17 cellular contexts compared by ENCODE assay signal in the genomic region with DNA sequence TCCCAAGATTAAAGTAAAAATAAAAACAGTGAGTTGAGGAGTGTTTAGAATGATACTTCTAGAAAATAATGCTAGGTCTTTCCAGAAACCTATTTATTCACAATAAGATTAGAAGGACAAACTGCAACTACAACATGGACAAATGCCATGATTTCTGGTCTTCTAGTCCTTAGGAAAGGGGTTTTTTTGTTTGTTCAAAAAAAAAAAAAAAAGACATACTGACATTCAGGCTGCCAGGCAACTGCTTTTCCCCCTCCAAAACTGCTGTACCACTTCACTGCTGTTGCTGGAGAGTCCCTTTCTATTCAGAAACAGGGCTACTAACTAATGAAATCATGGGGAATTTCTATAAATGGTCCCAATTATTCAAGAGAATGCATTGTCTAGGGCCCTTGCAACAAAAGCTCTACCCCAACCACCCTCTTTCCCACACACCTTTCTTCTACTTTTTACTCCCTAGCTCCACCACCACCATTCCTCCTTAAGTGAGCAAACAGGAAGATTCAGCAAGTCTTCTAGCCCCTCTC. TPM values are rescaled to one million over a fixed set of nuclear protein-coding genes. Genes with fewer than 3 reads are reported as not detected.
DNase-seq lines count a peak whose midpoint lies in the region; TF ChIP-seq lines count a peak whose summit lies in the region.
"Had no signal": no experiment of that assay in that cellular context is flagged by ENCODE, and none has a peak within 500 bp of the region (broad histone marks: within the 10 kb centered on the region; RNA-seq: fewer than 3 reads in every experiment).

No MANE protein-coding gene starts in this region.

- no peak overlapping the region for H3K4me2 ChIP-seq in neuronal stem cell (ENCODE audit: insufficient read depth, low read length, poor library complexity, severe bottlenecking)
- H3K4me2 ChIP-seq: KMS-11 had no signal

- no peak overlapping the region for H2AFZ ChIP-seq in neuronal stem cell (ENCODE audit: low read length)

- H3K27ac ChIP-seq in HUES64 (ENCODE audit: low read depth, low read length) (peak overlapping the region; percentile 53), endodermal cell (ENCODE audit: low read depth, low read length) (peak overlapping the region; percentile 82), neuronal stem cell (replicated peaks; ENCODE audit: low read length) (peak overlapping the region; percentile 54), colonic mucosa (no peak overlapping the region), A673 (ENCODE audit: low read depth, low read length, poor library complexity, severe bottlenecking) (no peak overlapping the region)
- H3K27ac ChIP-seq: ascending aorta, KMS-11, left ventricle myocardium inferior had no signal

- H3K4me3 Mint-ChIP-seq in endodermal cell = no peak overlapping the region
- H3K4me3 Mint-ChIP-seq: activated naive CD4-positive, alpha-beta T cell treated with anti-CD3 and anti-CD28 coated beads, Interleukin-2, amount 50 U/mL, for 24 hours; effector memory CD8-positive, alpha-beta T cell had no signal

- H3K23ac ChIP-seq in neuronal stem cell (ENCODE audit: low read depth, low read length, poor library complexity) = no peak overlapping the region

- H2BK5ac ChIP-seq in neuronal stem cell (ENCODE audit: low read length) = no peak overlapping the region

- H3K27me3 ChIP-seq in HUES64 (ENCODE audit: insufficient read depth, low read length) = no peaks in the 10 kb centered on the region
- no peaks in the 10 kb centered on the region for H3K27me3 ChIP-seq in endodermal cell (ENCODE audit: control insufficient read depth, insufficient read depth, low read length, poor library complexity, severe bottlenecking)
- no peaks in the 10 kb centered on the region for H3K27me3 ChIP-seq in neuronal stem cell (ENCODE audit: control insufficient read depth in 3 of 3, insufficient read depth in 3 of 3, low read depth in 1 of 3, low read length in 3 of 3)
- H3K27me3 ChIP-seq in colonic mucosa = no peaks in the 10 kb centered on the region
- H3K27me3 ChIP-seq in A673 (replicated peaks; ENCODE audit: insufficient read depth, low read depth, low read length, poor library complexity) = peaks cover 5% of the 10 kb centered on the region
- H3K27me3 ChIP-seq: ascending aorta, BE2C had no signal

- H2BK12ac ChIP-seq in neuronal stem cell (ENCODE audit: low read length) = no peak overlapping the region

- peak overlapping the region; percentile 88 for H3K27ac Mint-ChIP-seq in endodermal cell
- H3K27ac Mint-ChIP-seq: activated naive CD4-positive, alpha-beta T cell treated with anti-CD3 and anti-CD28 coated beads, Interleukin-2, amount 50 U/mL, for 24 hours; effector memory CD8-positive, alpha-beta T cell had no signal

- no peaks in the 10 kb centered on the region for H3K9me3 ChIP-seq in HUES64 (ENCODE audit: insufficient read depth, low read depth, low read length)
- no peaks in the 10 kb centered on the region for H3K9me3 ChIP-seq in endodermal cell (ENCODE audit: control insufficient read depth, low read length)
- H3K9me3 ChIP-seq in neuronal stem cell (replicated peaks in 1 of 2; ENCODE audit: control insufficient read depth in 2 of 2, insufficient read depth in 1 of 2, low read depth in 1 of 2, low read length in 2 of 2) = peaks cover 0 to 9% of the 10 kb centered on the region in 2 donors
- no peaks in the 10 kb centered on the region for H3K9me3 ChIP-seq in colonic mucosa
- H3K9me3 ChIP-seq in A673 (ENCODE audit: low read depth, low read length, poor library complexity, severe bottlenecking) = no peaks in the 10 kb centered on the region
- H3K9me3 ChIP-seq: ascending aorta, BE2C, left ventricle myocardium inferior had no signal

- H3K36me3 ChIP-seq in HUES64 (ENCODE audit: insufficient read depth, low read length) (no peaks in the 10 kb centered on the region), endodermal cell (ENCODE audit: control insufficient read depth, insufficient read depth, low read length) (peaks cover 23% of the 10 kb centered on the region), neuronal stem cell (replicated peaks in 1 of 2; ENCODE audit: control insufficient read depth in 2 of 2, insufficient read depth in 2 of 2, low read length in 2 of 2) (peaks cover 4 to 16% of the 10 kb centered on the region in 2 donors), colonic mucosa (no peaks in the 10 kb centered on the region), A673 (ENCODE audit: insufficient read depth, low read length, poor library complexity, severe bottlenecking) (no peaks in the 10 kb centered on the region)
- H3K36me3 ChIP-seq: ascending aorta, BE2C, left ventricle myocardium inferior had no signal

- no peak overlapping the region for H4K91ac ChIP-seq in neuronal stem cell (ENCODE audit: low read depth, low read length, poor library complexity)

- H3K36me3 Mint-ChIP-seq in endodermal cell (ENCODE audit: low read depth) = peaks cover 10% of the 10 kb centered on the region

- H3K4me1 Mint-ChIP-seq in endodermal cell = peaks cover 77% of the 10 kb centered on the region
- H3K4me1 Mint-ChIP-seq: activated naive CD4-positive, alpha-beta T cell treated with anti-CD3 and anti-CD28 coated beads, Interleukin-2, amount 50 U/mL, for 24 hours had no signal

- H3K9ac ChIP-seq in HUES64 (ENCODE audit: low read depth, low read length) (no peak overlapping the region), endodermal cell (ENCODE audit: extremely low read depth, low read length, poor library complexity, severe bottlenecking) (no peak overlapping the region), neuronal stem cell (ENCODE audit: low read depth, low read length, poor library complexity) (no peak overlapping the region), colonic mucosa (ENCODE audit: low read depth in 2 of 2, low read length in 2 of 2) (no peak overlapping the region)
- H3K9ac ChIP-seq: KMS-11 had no signal

- no peak overlapping the region for H4K8ac ChIP-seq in neuronal stem cell (ENCODE audit: low read depth, low read length)

- H3K4me1 ChIP-seq in HUES64 (ENCODE audit: insufficient read depth, low read length) (peaks cover 76% of the 10 kb centered on the region), endodermal cell (ENCODE audit: control insufficient read depth, insufficient read depth, low read length) (peaks cover 42% of the 10 kb centered on the region), neuronal stem cell (ENCODE audit: control insufficient read depth in 2 of 2, insufficient read depth in 1 of 2, low read depth in 1 of 2, low read length in 2 of 2) (peaks cover 25 to 47% of the 10 kb centered on the region in 2 donors), colonic mucosa (no peaks in the 10 kb centered on the region), A673 (ENCODE audit: insufficient read depth, low read length, poor library complexity, severe bottlenecking) (peaks cover 23% of the 10 kb centered on the region)
- H3K4me1 ChIP-seq: ascending aorta had no signal

- H3K18ac ChIP-seq in neuronal stem cell (ENCODE audit: low read length) = no peak overlapping the region

- no TSS peak for BruUV-seq in A673 (replicated peaks; lab: Mats Ljungman, UMichigan)

- intact Hi-C loops in colonic mucosa (cut with DNase I) = no loop called here
- intact Hi-C loops in A673 (cut with micrococcal nuclease; ENCODE audit: unreplicated experiment) = loop anchor here (10.0 kb wide), 1 partner anchor 428 kb away; no protein-coding TSS in a partner anchor

- no peaks in the 10 kb centered on the region for H3K79me1 ChIP-seq in neuronal stem cell (ENCODE audit: low read depth, low read length)

- H3K14ac ChIP-seq in neuronal stem cell (ENCODE audit: low read length) = no peak overlapping the region

- no peak overlapping the region for H2AK5ac ChIP-seq in neuronal stem cell (ENCODE audit: low read depth, low read length)

- H2BK15ac ChIP-seq in neuronal stem cell (ENCODE audit: low read length) = no peak overlapping the region

- POLR2A ChIA-PET in A673 (lab: Charles Lee; ENCODE audit: low non-redundant PET) = no interaction called here

- CTCF ChIA-PET in A673 (lab: Charles Lee) = no interaction called here

- no peak overlapping the region for H3K4ac ChIP-seq in neuronal stem cell (ENCODE audit: low read length)

- no peaks in the 10 kb centered on the region for H3K9me3 Mint-ChIP-seq in endodermal cell

- H3K27me3 Mint-ChIP-seq in endodermal cell (ENCODE audit: insufficient read depth) = no peaks in the 10 kb centered on the region

- H3K4me3 ChIP-seq in GM12865 (ENCODE audit: low read depth, low read length) = no peak overlapping the region
- H3K4me3 ChIP-seq in HUES64 (ENCODE audit: low read length) = no peak overlapping the region
- peak overlapping the region; percentile 63 for H3K4me3 ChIP-seq in endodermal cell (ENCODE audit: low read length)
- no peak overlapping the region for H3K4me3 ChIP-seq in neuronal stem cell (ENCODE audit: low read length in 2 of 2)
- no peak overlapping the region for H3K4me3 ChIP-seq in colonic mucosa
- H3K4me3 ChIP-seq in A673 (ENCODE audit: low read depth, low read length, poor library complexity, severe bottlenecking) = no peak overlapping the region
- H3K4me3 ChIP-seq: ascending aorta, left ventricle myocardium inferior had no signal

- DNase-seq in GM12865 (ENCODE audit: low read depth) (peak; percentile 41), endodermal cell (peak; percentile 34), neuronal stem cell (ENCODE audit: low spot score) (no peak), colonic mucosa (no peak), midbrain (lab: John Stamatoyannopoulos, UW) (no peak), A673 (ENCODE audit: low spot score) (no peak), NCI-H69 (lab: John Stamatoyannopoulos, UW) (no peak)
- DNase-seq: activated CD4-positive, alpha-beta T cell treated with anti-CD3 and anti-CD28 coated beads for 4 hours; BE2C; Calu3; effector memory CD8-positive, alpha-beta T cell; left ventricle myocardium inferior; NCI-H187 had no signal

- TF ChIP-seq CTCF in GM12865 (IDR thresholded peaks at IDR 0.05; ENCODE audit: insufficient read depth, low read depth, low read length, missing control alignments) = no peak
- TF ChIP-seq CTCF in endodermal cell (conservative IDR thresholded peaks at IDR 0.05) = no peak
- no peak for TF ChIP-seq CTCF in colonic mucosa (IDR thresholded peaks at IDR 0.05)
- no peak for TF ChIP-seq CTCF in A673 (conservative IDR thresholded peaks at IDR 0.05; ENCODE audit: low read depth, low read length)

- no peak overlapping the region for H2BK120ac ChIP-seq in neuronal stem cell (ENCODE audit: low read depth, low read length)

RNA-seq across cellular contexts. Expression of a gene that starts 14.0 kb away (rescaled TPM):
- polyA plus RNA-seq in HUES64 (2013, experiment 1 of 2) = 30.8 TPM
- polyA plus RNA-seq in HUES64 (2013, experiment 2 of 2) = 38.7 TPM
- 100 to 1,000 TPM; 138 to 140 TPM for total RNA-seq in endodermal cell
- 85.1 TPM for polyA plus RNA-seq in endodermal cell (2013, experiment 1 of 2)
- 84.0 TPM for polyA plus RNA-seq in endodermal cell (2013, experiment 2 of 2)
- polyA plus RNA-seq in neuronal stem cell (2013, experiment 1 of 2) = 76.9 TPM
- 78.0 TPM for polyA plus RNA-seq in neuronal stem cell (2013, experiment 2 of 2)
- 10 to 100 TPM; 14.6 to 20.0 TPM for total RNA-seq in colonic mucosa
- total RNA-seq in A673 (2021) = 1.9 and 2.4 TPM in 2 replicates

Comparison
In these comparisons a context has a peak if more than half of its experiments do, and no peak if none do; other contexts are left out.
1. DNase-seq: peak in GM12865 (single experiment) and endodermal cell (single experiment); none in neuronal stem cell (single experiment), colonic mucosa (single experiment), midbrain (single experiment), A673 (single experiment) and NCI-H69 (single experiment).
2. H3K27ac ChIP-seq: peak in HUES64 (single experiment), endodermal cell (single experiment) and neuronal stem cell (single experiment); none in colonic mucosa (single experiment) and A673 (single experiment).
3. RNA of a gene that starts 14.0 kb away (total RNA-seq): 138 to 140 TPM in endodermal cell; 14.6 to 20.0 TPM in colonic mucosa and 1.9 to 2.4 TPM in A673; every median in the first group is over 4 times any median in the second.